In the genomic region with DNA sequence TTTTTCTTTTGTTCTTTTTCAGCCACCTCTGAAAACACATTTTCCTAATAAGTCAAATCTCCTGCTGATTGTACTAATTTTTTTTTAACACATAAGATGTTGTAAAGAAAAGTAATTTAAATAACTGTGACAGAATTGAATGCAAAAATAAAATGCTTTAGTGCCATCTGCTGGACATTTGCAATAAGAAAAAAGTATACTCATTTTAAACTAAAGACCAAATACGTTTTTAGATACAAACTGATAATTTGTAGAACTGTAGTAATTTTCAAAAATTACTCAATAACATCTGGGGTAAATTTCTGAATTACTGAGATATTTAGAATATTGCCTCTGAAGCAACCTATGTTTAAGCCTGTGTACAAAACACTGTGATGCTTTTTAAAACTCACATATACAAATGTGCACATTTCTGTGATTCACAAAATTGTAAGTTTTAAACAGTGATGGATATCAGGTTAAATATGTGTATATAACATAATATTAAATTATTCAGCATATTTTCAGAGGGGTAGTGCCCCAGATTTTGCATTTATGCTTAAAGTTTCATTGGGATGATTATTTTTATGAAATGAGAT, we compare ENCODE assay signal across 9 cellular contexts.
DNase-seq lines count a peak whose midpoint lies in the region; ATAC-seq and TF ChIP-seq lines count a peak whose summit lies in the region.
"Had no signal": no experiment of that assay in that cellular context is flagged by ENCODE, and none has a peak within 500 bp of the region (broad histone marks: within the 10 kb centered on the region; RNA-seq: fewer than 3 reads in every experiment).

No MANE protein-coding gene starts in this region.

- H3K36me3 Mint-ChIP-seq in chondrocyte (ENCODE audit: low read depth): no peaks in the 10 kb centered on the region

- ATAC-seq in GM18858 (IDR thresholded peaks at IDR 0.05; ENCODE audit: unreplicated experiment) (no peak), GM21381 (IDR thresholded peaks at IDR 0.05; ENCODE audit: unreplicated experiment) (no peak)
- no peak for ATAC-seq in stimulated activated naive CD8-positive, alpha-beta T cell treated with anti-CD3 and anti-CD28 coated beads, Interleukin-15, amount 100 ng/mL, for 72 hours
- ATAC-seq: effector memory CD8-positive, alpha-beta T cell had no signal

- peaks cover 5% of the 10 kb centered on the region for H3K27me3 ChIP-seq in osteoblast (ENCODE audit: insufficient read depth, low read length)

- no peaks in the 10 kb centered on the region for H3K9me3 ChIP-seq in osteoblast (ENCODE audit: low read depth, low read length)

- TF ChIP-seq CTCF in GM12874 (IDR thresholded peaks at IDR 0.05; ENCODE audit: insufficient read depth, low read depth, low read length) (peak; percentile 7; the same call in 1 of the 2 replicates), chondrocyte (IDR thresholded peaks at IDR 0.05) (peak; percentile 94), osteoblast (IDR thresholded peaks at IDR 0.05; ENCODE audit: extremely low read depth, low read depth, low read length) (peak; percentile 49)

- H3K27ac ChIP-seq in osteoblast (ENCODE audit: low read depth, low read length): no peak overlapping the region

- no peaks in the 10 kb centered on the region for H4K20me1 ChIP-seq in osteoblast (ENCODE audit: insufficient read depth, low read length)

- H3K4me2 ChIP-seq in osteoblast (ENCODE audit: insufficient read depth, low read length): no peak overlapping the region

- H3K4me1 ChIP-seq in osteoblast (ENCODE audit: insufficient read depth, low read length): no peaks in the 10 kb centered on the region

- H3K4me1 Mint-ChIP-seq in chondrocyte (ENCODE audit: low read depth): no peaks in the 10 kb centered on the region
- no peaks in the 10 kb centered on the region for H3K4me1 Mint-ChIP-seq in stimulated activated naive CD8-positive, alpha-beta T cell treated with anti-CD3 and anti-CD28 coated beads, Interleukin-15, amount 100 ng/mL, for 72 hours

- H3K27me3 Mint-ChIP-seq in chondrocyte (ENCODE audit: low read depth): peaks cover 45% of the 10 kb centered on the region
- H3K27me3 Mint-ChIP-seq in stimulated activated naive CD8-positive, alpha-beta T cell treated with anti-CD3 and anti-CD28 coated beads, Interleukin-15, amount 100 ng/mL, for 72 hours: no peaks in the 10 kb centered on the region
- H3K27me3 Mint-ChIP-seq: effector memory CD8-positive, alpha-beta T cell had no signal

- H3K4me3 ChIP-seq in osteoblast (ENCODE audit: insufficient read depth, low read length): no peak overlapping the region

- H3K4me3 Mint-ChIP-seq in chondrocyte (ENCODE audit: unreplicated experiment): no peak overlapping the region
- H3K4me3 Mint-ChIP-seq in stimulated activated naive CD8-positive, alpha-beta T cell treated with anti-CD3 and anti-CD28 coated beads, Interleukin-15, amount 100 ng/mL, for 72 hours: no peak overlapping the region
- H3K4me3 Mint-ChIP-seq: effector memory CD8-positive, alpha-beta T cell had no signal

- no peaks in the 10 kb centered on the region for H3K36me3 ChIP-seq in osteoblast (ENCODE audit: insufficient read depth, low read length)

- DNase-seq in NCI-H2227 (lab: John Stamatoyannopoulos, UW; ENCODE audit: unreplicated experiment) (peak; percentile 7), chondrocyte (ENCODE audit: low spot score) (no peak), osteoblast (ENCODE audit: insufficient read length, low spot score, missing footprints) (no peak)
- DNase-seq in activated CD4-positive, alpha-beta T cell treated with anti-CD3 and anti-CD28 coated beads for 48 hours: no peak
- DNase-seq in stimulated activated naive CD8-positive, alpha-beta T cell treated with anti-CD3 and anti-CD28 coated beads, Interleukin-15, amount 100 ng/mL, for 72 hours: no peak
- DNase-seq: effector memory CD8-positive, alpha-beta T cell had no signal

- H3K9me3 Mint-ChIP-seq in chondrocyte (ENCODE audit: low read depth): no peaks in the 10 kb centered on the region
- H3K9me3 Mint-ChIP-seq in stimulated activated naive CD8-positive, alpha-beta T cell treated with anti-CD3 and anti-CD28 coated beads, Interleukin-15, amount 100 ng/mL, for 72 hours: no peaks in the 10 kb centered on the region

- H3K79me2 ChIP-seq in osteoblast (ENCODE audit: insufficient read depth, low read length): no peaks in the 10 kb centered on the region

- no peak overlapping the region for H2AFZ ChIP-seq in osteoblast (ENCODE audit: low read length)

- H3K27ac Mint-ChIP-seq in chondrocyte (ENCODE audit: unreplicated experiment): no peak overlapping the region
- no peak overlapping the region for H3K27ac Mint-ChIP-seq in stimulated activated naive CD8-positive, alpha-beta T cell treated with anti-CD3 and anti-CD28 coated beads, Interleukin-15, amount 100 ng/mL, for 72 hours
- H3K27ac Mint-ChIP-seq: effector memory CD8-positive, alpha-beta T cell had no signal

Comparison
In these comparisons a context has a peak if more than half of its experiments do, and no peak if none do; other contexts are left out.
1. CTCF ChIP-seq: peak in every context shown above with its lines; median percentile 94 in chondrocyte; 49 in osteoblast; 7 in GM12874.